ENCODE assay signal across 1 cellular context in genomic region chr16:19899605-19899955, GRCh38.
TF ChIP-seq lines count a peak whose summit lies in the region.

No MANE protein-coding gene starts in this region.

TF ChIP-seq in HCT116, 20 proteins besides CTCF, POLR2A, EP300 and RAD21 (continued from another document):
- TF ChIP-seq, protein P1, sequence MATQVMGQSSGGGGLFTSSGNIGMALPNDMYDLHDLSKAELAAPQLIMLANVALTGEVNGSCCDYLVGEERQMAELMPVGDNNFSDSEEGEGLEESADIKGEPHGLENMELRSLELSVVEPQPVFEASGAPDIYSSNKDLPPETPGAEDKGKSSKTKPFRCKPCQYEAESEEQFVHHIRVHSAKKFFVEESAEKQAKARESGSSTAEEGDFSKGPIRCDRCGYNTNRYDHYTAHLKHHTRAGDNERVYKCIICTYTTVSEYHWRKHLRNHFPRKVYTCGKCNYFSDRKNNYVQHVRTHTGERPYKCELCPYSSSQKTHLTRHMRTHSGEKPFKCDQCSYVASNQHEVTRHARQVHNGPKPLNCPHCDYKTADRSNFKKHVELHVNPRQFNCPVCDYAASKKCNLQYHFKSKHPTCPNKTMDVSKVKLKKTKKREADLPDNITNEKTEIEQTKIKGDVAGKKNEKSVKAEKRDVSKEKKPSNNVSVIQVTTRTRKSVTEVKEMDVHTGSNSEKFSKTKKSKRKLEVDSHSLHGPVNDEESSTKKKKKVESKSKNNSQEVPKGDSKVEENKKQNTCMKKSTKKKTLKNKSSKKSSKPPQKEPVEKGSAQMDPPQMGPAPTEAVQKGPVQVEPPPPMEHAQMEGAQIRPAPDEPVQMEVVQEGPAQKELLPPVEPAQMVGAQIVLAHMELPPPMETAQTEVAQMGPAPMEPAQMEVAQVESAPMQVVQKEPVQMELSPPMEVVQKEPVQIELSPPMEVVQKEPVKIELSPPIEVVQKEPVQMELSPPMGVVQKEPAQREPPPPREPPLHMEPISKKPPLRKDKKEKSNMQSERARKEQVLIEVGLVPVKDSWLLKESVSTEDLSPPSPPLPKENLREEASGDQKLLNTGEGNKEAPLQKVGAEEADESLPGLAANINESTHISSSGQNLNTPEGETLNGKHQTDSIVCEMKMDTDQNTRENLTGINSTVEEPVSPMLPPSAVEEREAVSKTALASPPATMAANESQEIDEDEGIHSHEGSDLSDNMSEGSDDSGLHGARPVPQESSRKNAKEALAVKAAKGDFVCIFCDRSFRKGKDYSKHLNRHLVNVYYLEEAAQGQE (IDR thresholded peaks at IDR 0.05; ENCODE audit: low read depth), result no peak
- TF ChIP-seq EZH2phosphoT487 (IDR thresholded peaks at IDR 0.05; ENCODE audit: borderline replicate concordance), result no peak
- TF ChIP-seq ZBTB33 (IDR thresholded peaks at IDR 0.05; ENCODE audit: extremely low read depth, insufficient replicate concordance, low read length), result no peak
